8 cellular contexts compared by ENCODE assay signal in the genomic region with DNA sequence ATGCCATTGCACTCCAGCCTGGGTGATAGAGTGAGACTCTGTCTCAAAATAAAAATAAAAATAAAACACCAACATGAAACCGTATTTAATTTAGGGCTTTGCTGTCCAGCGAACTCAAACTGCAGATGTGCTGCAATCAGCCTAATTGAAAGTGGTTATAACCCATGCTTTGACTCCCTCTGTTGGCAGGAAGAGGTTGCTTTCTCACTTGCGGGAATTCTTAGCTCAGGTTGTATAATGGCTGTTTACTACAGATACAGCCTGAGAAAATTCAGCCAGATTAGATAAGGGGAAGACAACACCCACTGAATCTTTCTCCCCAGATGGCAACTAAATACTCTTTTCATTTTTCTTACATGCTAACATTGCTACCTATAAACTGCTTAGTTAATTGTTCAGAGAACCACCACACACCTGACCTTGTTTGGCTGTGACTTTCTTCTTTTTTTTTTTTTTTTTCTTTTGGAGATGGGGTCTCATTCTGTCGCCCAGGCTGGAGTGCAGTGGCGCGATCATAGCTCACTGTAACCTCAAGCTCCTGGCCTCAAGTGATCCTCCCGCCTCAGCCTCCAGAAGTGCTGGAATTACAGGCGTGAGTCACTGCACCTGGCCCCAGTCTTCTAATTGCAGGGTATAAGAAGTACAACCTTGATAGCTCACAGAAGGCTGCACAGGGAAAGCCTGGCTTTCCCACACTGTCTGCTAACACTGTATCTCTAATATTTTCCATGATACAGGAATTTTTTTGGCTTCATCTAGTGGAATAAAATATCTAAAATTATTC.
A peak's percentile ranks its signal among the peaks of the same experiment; 100 is the strongest.
DNase-seq lines count a peak whose midpoint lies in the region; ATAC-seq and TF ChIP-seq lines count a peak whose summit lies in the region.

No MANE protein-coding gene starts in this region.

- H4K20me1 ChIP-seq in MM.1S (ENCODE audit: insufficient read depth, low read length): no peaks in the 10 kb centered on the region

- H3K4me2 ChIP-seq in MM.1S (ENCODE audit: low read depth, low read length): peak overlapping the region; percentile 12; the same call in 1 of the 2 replicates

- H3K9me2 ChIP-seq in MM.1S (replicated peaks; ENCODE audit: insufficient read depth, low read length): no peaks in the 10 kb centered on the region

- TF ChIP-seq CTCF in MM.1S (IDR thresholded peaks at IDR 0.05; ENCODE audit: low read length) (peak; percentile 48), RWPE1 (conservative IDR thresholded peaks at IDR 0.05; ENCODE audit: low read depth) (peak; percentile 85), astrocyte of the cerebellum (IDR thresholded peaks at IDR 0.05; ENCODE audit: low read depth, low read length, missing control alignments) (peak; percentile 83)

- H3F3A ChIP-seq in MM.1S (ENCODE audit: insufficient read depth, low read length): peaks cover 14% of the 10 kb centered on the region; the same call in 1 of the 2 replicates

- DNase-seq in stimulated activated naive CD4-positive, alpha-beta T cell (lab: John Stamatoyannopoulos, UW): peak in 5 of 6 experiments; percentile 12 to 67 (median 54)
- no peak for DNase-seq in stimulated activated naive CD4-positive, alpha-beta T cell treated with Interleukin-2 at 50 U/mL for 16 hours (lab: John Stamatoyannopoulos, UW)
- DNase-seq in MM.1S: peak; percentile 66
- DNase-seq in RWPE1 (ENCODE audit: low spot score): peak; percentile 73
- DNase-seq in astrocyte of the cerebellum (ENCODE audit: low read depth): peak; percentile 73
- DNase-seq in inferior parietal cortex (ENCODE audit: extremely low spot score): peak; percentile 84
- DNase-seq in stimulated activated naive CD8-positive, alpha-beta T cell treated with anti-CD3 and anti-CD28 coated beads, Interleukin-15, Interleukin-2, amounts not matched to agents 100 U/mL and 50 U/mL, for 24 hours: peak; percentile 11

- no peaks in the 10 kb centered on the region for H3K9me3 ChIP-seq in MM.1S (replicated peaks; ENCODE audit: insufficient read depth, low read length)

- H3K27me3 ChIP-seq in MM.1S (replicated peaks; ENCODE audit: insufficient read depth, low read length): no peaks in the 10 kb centered on the region

- POLR2A ChIA-PET in RWPE1 (lab: Yijun Ruan, JAX; ENCODE audit: low non-redundant PET): no interaction called here

- H2AFZ ChIP-seq in MM.1S (ENCODE audit: low read length): no peak overlapping the region

- H3K4me1 ChIP-seq in MM.1S (ENCODE audit: low read length): peaks cover 5% of the 10 kb centered on the region; the same call in 1 of the 2 replicates

- H3K79me2 ChIP-seq in MM.1S (ENCODE audit: low read length): no peaks in the 10 kb centered on the region

- H3K27ac ChIP-seq in MM.1S (ENCODE audit: low read length): no peak overlapping the region
- peak overlapping the region; percentile 57 for H3K27ac ChIP-seq in RWPE1

- ATAC-seq in stimulated activated naive CD8-positive, alpha-beta T cell treated with anti-CD3 and anti-CD28 coated beads, Interleukin-15, Interleukin-2, amounts not matched to agents 100 U/mL and 50 U/mL, for 24 hours: no peak
- no peak for ATAC-seq in GM21825 (IDR thresholded peaks at IDR 0.05; ENCODE audit: unreplicated experiment)

- H3K9ac ChIP-seq in MM.1S (ENCODE audit: low read length): no peak overlapping the region

- H3K36me3 ChIP-seq in MM.1S (replicated peaks; ENCODE audit: insufficient read depth, low read length): no peaks in the 10 kb centered on the region

- CTCF ChIA-PET in RWPE1 (lab: Yijun Ruan, JAX): interaction anchor here (0.6 to 2.2 kb wide), 18 partner anchors 16 to 722 kb away, joined by 3 to 12 read pairs (median 4); no protein-coding TSS in a partner anchor

- in situ Hi-C loops in astrocyte of the cerebellum (cut with HindIII; ENCODE audit: low sequenced_read_pairs): loop anchor here (25.0 kb wide), 1 partner anchor 182 kb away; no protein-coding TSS in a partner anchor

- H3K4me3 ChIP-seq in MM.1S (ENCODE audit: low read length) (no peak overlapping the region), astrocyte of the cerebellum (ENCODE audit: low read depth, low read length) (no peak overlapping the region)
